In the genomic region with DNA sequence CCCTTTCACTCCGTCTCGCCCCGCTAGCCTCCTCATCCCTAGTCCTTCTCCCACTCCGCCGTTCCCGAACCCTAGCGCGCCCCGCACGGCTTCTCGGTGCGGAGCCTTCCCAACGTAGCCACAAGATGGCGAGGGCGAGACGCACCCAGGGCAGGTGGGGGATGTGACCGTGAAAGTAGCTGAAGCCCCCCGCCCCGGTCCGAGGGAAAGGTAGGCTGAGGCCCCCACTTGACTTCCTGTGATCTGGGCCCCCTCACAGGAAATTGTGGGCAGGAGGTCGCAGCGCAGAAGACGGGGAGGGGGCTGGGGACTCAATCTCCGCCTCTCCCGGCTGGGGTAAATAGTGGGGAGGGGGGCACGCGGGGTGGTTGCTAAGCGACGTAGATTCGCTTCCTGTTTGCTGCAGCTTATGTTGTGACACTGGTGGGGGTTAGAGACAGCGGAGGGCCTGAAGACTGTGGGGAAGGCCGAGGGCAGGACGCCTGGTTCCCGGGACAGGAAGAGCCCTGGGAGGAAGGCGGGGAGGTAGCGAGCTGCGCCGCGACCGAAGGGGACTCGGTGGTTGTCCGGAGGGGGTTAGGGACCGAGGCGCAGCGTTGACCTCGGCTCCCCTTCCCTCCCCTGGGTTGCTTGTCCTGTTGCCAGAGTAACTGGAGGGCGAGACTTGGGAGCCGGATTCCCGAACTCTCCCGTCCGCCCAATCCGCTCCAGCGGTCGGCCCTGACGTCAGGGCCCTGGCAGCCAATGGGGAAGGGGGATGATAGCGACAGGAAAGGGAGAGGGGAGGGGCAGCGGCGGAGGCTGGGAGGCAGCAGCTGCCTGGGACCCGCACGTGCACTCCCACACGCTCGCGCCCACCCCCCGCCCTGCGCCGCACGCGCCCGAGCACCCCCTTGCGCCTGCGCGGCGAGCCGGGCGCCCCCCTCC, we compare ENCODE assay signal across 8 cellular contexts. TPM values are rescaled to one million over a fixed set of nuclear protein-coding genes. Genes with fewer than 3 reads are reported as not detected.
DNase-seq lines count a peak whose midpoint lies in the region; ATAC-seq and TF ChIP-seq lines count a peak whose summit lies in the region.

No MANE protein-coding gene starts in this region.

- WGBS in heart right ventricle, 2 donors: 1% methylated on average over 56 to 75 of the region's 75 CpGs

- no peaks in the 10 kb centered on the region for H3K9me3 Mint-ChIP-seq in type B pancreatic cell

- peak; percentile 46 for ATAC-seq in HG02852 (IDR thresholded peaks at IDR 0.05; ENCODE audit: unreplicated experiment)
- ATAC-seq in heart right ventricle: peak; percentile 79 to 83 (median 82)

- no peaks in the 10 kb centered on the region for H3K36me3 Mint-ChIP-seq in type B pancreatic cell

- H3K4me1 Mint-ChIP-seq in type B pancreatic cell (ENCODE audit: unreplicated experiment): peaks cover 37% of the 10 kb centered on the region

- TF ChIP-seq CTCF in GM12864 (IDR thresholded peaks at IDR 0.05; ENCODE audit: low read depth, low read length, missing control alignments) (peak; percentile 78), heart right ventricle (IDR thresholded peaks at IDR 0.05) (peak; percentile 71 to 93 (median 81)), type B pancreatic cell (conservative IDR thresholded peaks at IDR 0.05) (peak; percentile 81)

- peaks cover 20% of the 10 kb centered on the region for H3K27me3 Mint-ChIP-seq in type B pancreatic cell

- peak overlapping the region; percentile 100 for H3K27ac Mint-ChIP-seq in type B pancreatic cell

- peak overlapping the region; percentile 94 to 100 (median 98) for H3K27ac ChIP-seq in heart right ventricle

- H3K4me3 ChIP-seq in GM12864 (ENCODE audit: low read depth, low read length): peak overlapping the region; percentile 67
- peak overlapping the region; percentile 59 to 95 (median 80) for H3K4me3 ChIP-seq in heart right ventricle

- H3K36me3 ChIP-seq in heart right ventricle: peaks cover 0 to 5% (median 0%) of the 10 kb centered on the region in 9 donors

- H3K27me3 ChIP-seq in heart right ventricle: peaks cover 0 to 3% (median 0%) of the 10 kb centered on the region in 7 donors

- intact Hi-C loops in heart right ventricle (cut with DNase I): loop anchor here in 7 of 10 donors (1.0 to 10.0 kb wide), 8 partner anchors 8 to 320 kb away; a partner anchor contains a TSS

- no peaks in the 10 kb centered on the region for H3K9me3 ChIP-seq in heart right ventricle

- H3K4me1 ChIP-seq in heart right ventricle: peaks cover 7 to 48% (median 42%) of the 10 kb centered on the region in 9 donors

- peak; percentile 84 for DNase-seq in GM12864 (ENCODE audit: low read depth)
- peak; percentile 97 for DNase-seq in NCI-H1694 (lab: John Stamatoyannopoulos, UW)
- DNase-seq in T-helper 1 cell: peak; percentile 88 to 94 (median 91)
- DNase-seq in amniotic epithelial cell (ENCODE audit: low read depth): peak; percentile 98
- DNase-seq in heart right ventricle: peak; percentile 97 to 99
- peak; percentile 98 for DNase-seq in pons (ENCODE audit: low spot score)
- DNase-seq in type B pancreatic cell (ENCODE audit: extremely low spot score, unreplicated experiment): peak; percentile 96

- H3K4me3 Mint-ChIP-seq in type B pancreatic cell: peak overlapping the region; percentile 100

RNA-seq across cellular contexts. Expression of a gene that starts 1.1 kb away (rescaled TPM):
- total RNA-seq in heart right ventricle: 10 to 100 TPM; 18.0 to 35.4 (median 26.9) TPM
- 10 to 100 TPM in 1 of 2 donors, 1 to 10 TPM in 1; 5.2 to 17.6 TPM for polyA plus RNA-seq in heart right ventricle
- 69.1 and 85.1 TPM in 2 replicates for total RNA-seq in type B pancreatic cell (ENCODE audit: low replicate concordance)

RNA-seq across cellular contexts. Expression of a gene that starts 19.7 kb away (rescaled TPM):
- total RNA-seq in heart right ventricle: 10 to 100 TPM; 12.3 to 47.4 (median 19.3) TPM
- 100 to 1,000 TPM; 121 to 298 TPM for polyA plus RNA-seq in heart right ventricle
- 4.5 and 10.2 TPM in 2 replicates for total RNA-seq in type B pancreatic cell (ENCODE audit: low replicate concordance)

RNA-seq across cellular contexts. Expression of a gene that starts 22.2 kb away (rescaled TPM):
- total RNA-seq in heart right ventricle (100 to 1,000 TPM in 1 of 10 donors, 10 to 100 TPM in 9; 59.2 to 115 (median 73.0) TPM), type B pancreatic cell (ENCODE audit: low replicate concordance) (43.6 and 64.9 TPM in 2 replicates)
- polyA plus RNA-seq in heart right ventricle: 100 to 1,000 TPM; 108 to 167 TPM

RNA-seq across cellular contexts. Expression of a gene that starts 22.6 kb away (rescaled TPM):
- 10 to 100 TPM; 12.7 to 20.1 (median 16.0) TPM for total RNA-seq in heart right ventricle
- 10 to 100 TPM; 10.0 to 11.6 TPM for polyA plus RNA-seq in heart right ventricle
- 16.6 and 17.9 TPM in 2 replicates for total RNA-seq in type B pancreatic cell (ENCODE audit: low replicate concordance)

RNA-seq across cellular contexts. Expression of a gene that starts 53.4 kb away (rescaled TPM):
- total RNA-seq in heart right ventricle (10 to 100 TPM in 5 of 10 donors, 1 to 10 TPM in 5; 8.2 to 22.0 (median 10.4) TPM), type B pancreatic cell (ENCODE audit: low replicate concordance) (170 and 172 TPM in 2 replicates)
- polyA plus RNA-seq in heart right ventricle: 10 to 100 TPM; 13.7 to 29.0 TPM

Comparison
In these comparisons a context has a peak if more than half of its experiments do, and no peak if none do; other contexts are left out.
1. Peak in every context shown above with its lines: DNase-seq, ATAC-seq, H3K4me3 ChIP-seq and H3K27ac ChIP-seq.